In genomic region chrX:48636776-48637175, GRCh38 we compare ENCODE assay signal across 25 cellular contexts. TPM values are rescaled to one million over a fixed set of nuclear protein-coding genes. Genes with fewer than 3 reads are reported as not detected.
A peak's percentile ranks its signal among the peaks of the same experiment; 100 is the strongest.
DNase-seq lines count a peak whose midpoint lies in the region; ATAC-seq, FAIRE-seq and TF ChIP-seq lines count a peak whose summit lies in the region.
"Had no signal": no experiment of that assay in that cellular context is flagged by ENCODE, and none has a peak within 500 bp of the region (broad histone marks: within the 10 kb centered on the region; RNA-seq: fewer than 3 reads in every experiment).

No MANE protein-coding gene starts in this region.

- no peak overlapping the region for H3K27ac ChIP-seq in A549
- no peak overlapping the region for H3K27ac ChIP-seq in MM.1S (ENCODE audit: low read length)
- H3K27ac ChIP-seq in neuronal stem cell (replicated peaks; ENCODE audit: low read length), result no peak overlapping the region
- no peak overlapping the region for H3K27ac ChIP-seq in CD4-positive, alpha-beta T cell (ENCODE audit: low read depth, low read length)

- no peak overlapping the region for H3K9ac ChIP-seq in MM.1S (ENCODE audit: low read length)
- H3K9ac ChIP-seq in neuronal stem cell (ENCODE audit: low read depth, low read length, poor library complexity), result no peak overlapping the region

- H2BK12ac ChIP-seq in neuronal stem cell (ENCODE audit: low read length), result no peak overlapping the region

- no peaks in the 10 kb centered on the region; the same call in 1 of the 2 replicates for H3F3A ChIP-seq in MM.1S (ENCODE audit: insufficient read depth, low read length)

- no peak overlapping the region for H3K23ac ChIP-seq in neuronal stem cell (ENCODE audit: low read depth, low read length, poor library complexity)

- H3K79me1 ChIP-seq in neuronal stem cell (ENCODE audit: low read depth, low read length), result no peaks in the 10 kb centered on the region

- no peak overlapping the region for H3K4ac ChIP-seq in neuronal stem cell (ENCODE audit: low read length)

- no peak overlapping the region for H2AK5ac ChIP-seq in neuronal stem cell (ENCODE audit: low read depth, low read length)

- H3K9me3 ChIP-seq in A549 (no peaks in the 10 kb centered on the region), MM.1S (replicated peaks; ENCODE audit: insufficient read depth, low read length) (no peaks in the 10 kb centered on the region), neuronal stem cell (replicated peaks in 1 of 2; ENCODE audit: control insufficient read depth in 2 of 2, insufficient read depth in 1 of 2, low read depth in 1 of 2, low read length in 2 of 2) (no peaks in the 10 kb centered on the region)
- H3K9me3 ChIP-seq in CD4-positive, alpha-beta T cell (ENCODE audit: control insufficient read depth, low read length), result no peaks in the 10 kb centered on the region
- H3K9me3 ChIP-seq: Caco-2 had no signal

- peak; percentile 13 for FAIRE-seq in A549 (lab: Jason Lieb, UNC)
- FAIRE-seq: GM12878 had no signal

- TF ChIP-seq RAD21 in A549 (conservative IDR thresholded peaks at IDR 0.05 in 1 of 2, IDR thresholded peaks at IDR 0.05 in 1 of 2), result no peak

- H3K36me3 Mint-ChIP-seq in CD4-positive, alpha-beta T cell (ENCODE audit: low read depth), result no peaks in the 10 kb centered on the region
- H3K36me3 Mint-ChIP-seq: CD8-positive, alpha-beta T cell; IgD-negative memory B cell had no signal

- H3K9me2 ChIP-seq in MM.1S (replicated peaks; ENCODE audit: insufficient read depth, low read length), result no peaks in the 10 kb centered on the region

- H3K4me1 ChIP-seq in A549 (peaks cover 3% of the 10 kb centered on the region; the same call in 1 of the 3 replicates), MM.1S (ENCODE audit: low read length) (peaks cover 13% of the 10 kb centered on the region), neuronal stem cell (ENCODE audit: control insufficient read depth in 2 of 2, insufficient read depth in 1 of 2, low read depth in 1 of 2, low read length in 2 of 2) (no peaks in the 10 kb centered on the region)

- TF ChIP-seq CTCF in A549 (IDR thresholded peaks at IDR 0.05), result no peak
- no peak for TF ChIP-seq CTCF in MM.1S (IDR thresholded peaks at IDR 0.05; ENCODE audit: low read length)
- no peak for TF ChIP-seq CTCF in CD4-positive, alpha-beta T cell (IDR thresholded peaks at IDR 0.05)

- no peaks in the 10 kb centered on the region for H4K20me1 ChIP-seq in MM.1S (ENCODE audit: insufficient read depth, low read length)

- no peak for DNase-seq in A549 (ENCODE audit: low read depth in 1 of 2, low spot score in 1 of 2)
- DNase-seq in MM.1S, result no peak
- DNase-seq in OCI-M1 (lab: John Stamatoyannopoulos, UW), result peak; percentile 63
- DNase-seq in neuronal stem cell (ENCODE audit: low spot score), result no peak
- no peak for DNase-seq in CD4-positive, alpha-beta T cell
- DNase-seq in hippocampal formation (lab: John Stamatoyannopoulos, UW), result no peak
- DNase-seq: C1 segment of cervical spinal cord; Caco-2; CD8-positive, alpha-beta T cell; DMS79; EL; GDM1; GOT3; HFFc6; Karpas-422; NCI-H2029; NCI-H446 treated with DMSO at 0.1 percent for 48 hours; NCI-H526; NCI-H82 had no signal

- H4K91ac ChIP-seq in neuronal stem cell (ENCODE audit: low read depth, low read length, poor library complexity), result no peak overlapping the region

- no peak for ATAC-seq in A549
- ATAC-seq in HG03095 (IDR thresholded peaks at IDR 0.05; ENCODE audit: unreplicated experiment), result no peak
- ATAC-seq in CD4-positive, alpha-beta T cell (ENCODE audit: poor library complexity), result no peak
- ATAC-seq: CD8-positive, alpha-beta T cell; GM12878; SK-N-SH treated with all-trans-retinoic acid at 6 μM for 48 hours had no signal

- CTCF ChIA-PET in A549 (lab: Yijun Ruan, JAX), result no interaction called here
- CTCF ChIA-PET in CD4-positive, alpha-beta T cell (lab: Charles Lee), result no interaction called here

- H3K27me3 ChIP-seq in MM.1S (replicated peaks; ENCODE audit: insufficient read depth, low read length) (no peaks in the 10 kb centered on the region), neuronal stem cell (ENCODE audit: control insufficient read depth in 3 of 3, insufficient read depth in 3 of 3, low read depth in 1 of 3, low read length in 3 of 3) (no peaks in the 10 kb centered on the region)
- H3K27me3 ChIP-seq in CD4-positive, alpha-beta T cell (ENCODE audit: control insufficient read depth, insufficient read depth, low read length), result no peaks in the 10 kb centered on the region

- no peak for TF ChIP-seq POLR2A in A549 (IDR thresholded peaks at IDR 0.05; ENCODE audit: low read length)

- H4K8ac ChIP-seq in neuronal stem cell (ENCODE audit: low read depth, low read length), result no peak overlapping the region

- no peaks in the 10 kb centered on the region for H3K36me3 ChIP-seq in MM.1S (replicated peaks; ENCODE audit: insufficient read depth, low read length)
- no peaks in the 10 kb centered on the region for H3K36me3 ChIP-seq in neuronal stem cell (replicated peaks in 1 of 2; ENCODE audit: control insufficient read depth in 2 of 2, insufficient read depth in 2 of 2, low read length in 2 of 2)
- H3K36me3 ChIP-seq: HAP-1 had no signal

- 0 out of 2 replicates have a peak overlapping the region, but pooled peaks have one; percentile 27 for H2AFZ ChIP-seq in MM.1S (ENCODE audit: low read length)
- peak overlapping the region; percentile 19 for H2AFZ ChIP-seq in neuronal stem cell (ENCODE audit: low read length)

- intact Hi-C loops in CD4-positive, alpha-beta T cell (cut with DNase I, micrococcal nuclease), result loop anchor here in 1 of 2 experiments (10.0 kb wide), 1 partner anchor 1688 kb away; no protein-coding TSS in a partner anchor

- H2BK120ac ChIP-seq in neuronal stem cell (ENCODE audit: low read depth, low read length), result no peak overlapping the region

- H3K9me3 Mint-ChIP-seq in CD4-positive, alpha-beta T cell, result no peaks in the 10 kb centered on the region
- H3K9me3 Mint-ChIP-seq: CD8-positive, alpha-beta T cell; HFFc6; IgD-negative memory B cell had no signal

- H2BK5ac ChIP-seq in neuronal stem cell (ENCODE audit: low read length), result no peak overlapping the region

- TF ChIP-seq EP300 in A549 (IDR thresholded peaks at IDR 0.05), result no peak

- peaks cover 4% of the 10 kb centered on the region for H3K4me1 Mint-ChIP-seq in CD4-positive, alpha-beta T cell (ENCODE audit: low read depth)

- no peak overlapping the region for H3K4me3 Mint-ChIP-seq in CD4-positive, alpha-beta T cell
- H3K4me3 Mint-ChIP-seq: CD8-positive, alpha-beta T cell; HFFc6; IgD-negative memory B cell had no signal

- H3K27me3 Mint-ChIP-seq in CD4-positive, alpha-beta T cell, result no peaks in the 10 kb centered on the region
- H3K27me3 Mint-ChIP-seq: IgD-negative memory B cell had no signal

- H3K18ac ChIP-seq in neuronal stem cell (ENCODE audit: low read length), result no peak overlapping the region

- H3K14ac ChIP-seq in neuronal stem cell (ENCODE audit: low read length), result no peak overlapping the region

- H3K4me2 ChIP-seq in A549 (0 out of 3 replicates have a peak overlapping the region, but pooled peaks have one; percentile 28), MM.1S (ENCODE audit: low read depth, low read length) (no peak overlapping the region), neuronal stem cell (ENCODE audit: insufficient read depth, low read length, poor library complexity, severe bottlenecking) (no peak overlapping the region)

- 10% methylated on average over 2 of the region's 2 CpGs for whole genome bisulfite sequencing in A549 (ENCODE audit: missing lambda C conversion rate)
- WGBS in neuronal stem cell (ENCODE audit: extremely low coverage in 2 of 2, insufficient read length in 2 of 2, insufficient replicate concordance in 1 of 2), 2 donors, result no CpG with 5 or more reads among the region's 2 CpGs

- POLR2A ChIA-PET in A549 (lab: Yijun Ruan, JAX), result no interaction called here
- POLR2A ChIA-PET in CD4-positive, alpha-beta T cell (lab: Charles Lee), result interaction anchor here (0.7 kb wide), 1 partner anchor 319 kb away, joined by 3 read pairs; no protein-coding TSS in a partner anchor

- no peak overlapping the region for H3K27ac Mint-ChIP-seq in CD4-positive, alpha-beta T cell
- H3K27ac Mint-ChIP-seq: CD8-positive, alpha-beta T cell; HFFc6; IgD-negative memory B cell had no signal

- H3K4me3 ChIP-seq in A549, result no peak overlapping the region
- H3K4me3 ChIP-seq in MM.1S (ENCODE audit: low read length), result no peak overlapping the region
- no peak overlapping the region for H3K4me3 ChIP-seq in neuronal stem cell (ENCODE audit: low read length in 2 of 2)
- H3K4me3 ChIP-seq: GM12878, HAP-1 had no signal

- no peaks in the 10 kb centered on the region for H3K79me2 ChIP-seq in MM.1S (ENCODE audit: low read length)

- H2BK15ac ChIP-seq in neuronal stem cell (ENCODE audit: low read length), result no peak overlapping the region

TF ChIP-seq in A549, 52 proteins besides CTCF, POLR2A, EP300 and RAD21 (continues in another document):
- TF ChIP-seq CHD2 (IDR thresholded peaks at IDR 0.05; ENCODE audit: low read length, partially characterized antibody) (no peak), BHLHE40 (IDR thresholded peaks at IDR 0.05; ENCODE audit: low read depth, low read length) (no peak), ESRRA (IDR thresholded peaks at IDR 0.05; ENCODE audit: borderline replicate concordance, low read length) (no peak), HOXB5 (CRISPR knock-in tag; IDR thresholded peaks at IDR 0.05) (no peak)

RNA-seq across cellular contexts. Expression of gene WDR13, which starts 39.5 kb away (rescaled TPM):
- 32.4 and 47.4 TPM in 2 replicates for polyA plus RNA-seq in A549 (2011; rRNA removed)
- polyA plus RNA-seq in A549 (2012; cell fraction: cytosol; rRNA removed), result 159 and 194 TPM in 2 replicates
- 477 and 479 TPM in 2 replicates for polyA plus RNA-seq in A549 (2012; cell fraction: nucleus; rRNA removed)
- 47.1 to 57.3 TPM (median 51.9 TPM) in 3 replicates for polyA plus RNA-seq in A549 (2017; fragmentation: RNase III; extraction: RNeasy Plus Mini Kit Qiagen cat#74134 plus additional on column Dnase treatment)
- 34.6 and 58.3 TPM in 2 replicates for polyA minus RNA-seq in A549 (2011; rRNA and poly(A)+ RNA removed)
- polyA plus RNA-seq in neuronal stem cell (2013, experiment 1 of 2), result 27.4 TPM
- polyA plus RNA-seq in neuronal stem cell (2013, experiment 2 of 2), result 25.9 TPM
- total RNA-seq in CD4-positive, alpha-beta T cell, result 10 to 100 TPM; 37.9 to 43.4 TPM

RNA-seq across cellular contexts. Expression of gene WAS, which starts 46.8 kb away (rescaled TPM):
- polyA plus RNA-seq in A549 (2011; rRNA removed) (0.05 and 0.09 TPM in 2 replicates), A549 (2017; fragmentation: RNase III; extraction: RNeasy Plus Mini Kit Qiagen cat#74134 plus additional on column Dnase treatment) (0.21 to 0.44 TPM (median 0.29 TPM) in 3 replicates)
- 0.16 and 0.17 TPM in 2 replicates for polyA plus RNA-seq in A549 (2012; cell fraction: cytosol; rRNA removed)
- 0.78 and 0.86 TPM in 2 replicates for polyA plus RNA-seq in A549 (2012; cell fraction: nucleus; rRNA removed)
- not detected in 2 replicates for polyA minus RNA-seq in A549 (2011; rRNA and poly(A)+ RNA removed)
- polyA plus RNA-seq in neuronal stem cell (2013, experiment 1 of 2), result 0.35 TPM
- 0.32 TPM for polyA plus RNA-seq in neuronal stem cell (2013, experiment 2 of 2)
- 10 to 100 TPM; 63.7 to 67.4 TPM for total RNA-seq in CD4-positive, alpha-beta T cell
- total RNA-seq: M059J had no signal

RNA-seq across cellular contexts. Expression of gene SUV39H1, which starts 59.8 kb away (rescaled TPM):
- polyA plus RNA-seq in A549 (2011; rRNA removed) (12.8 and 13.4 TPM in 2 replicates), A549 (2017; fragmentation: RNase III; extraction: RNeasy Plus Mini Kit Qiagen cat#74134 plus additional on column Dnase treatment) (19.9 to 20.3 TPM (median 20.0 TPM) in 3 replicates)
- polyA plus RNA-seq in A549 (2012; cell fraction: cytosol; rRNA removed), result 25.2 and 26.3 TPM in 2 replicates
- 64.5 and 69.9 TPM in 2 replicates for polyA plus RNA-seq in A549 (2012; cell fraction: nucleus; rRNA removed)
- 27.1 and 31.3 TPM in 2 replicates for polyA minus RNA-seq in A549 (2011; rRNA and poly(A)+ RNA removed)
- polyA plus RNA-seq in neuronal stem cell (2013, experiment 1 of 2), result 11.2 TPM
- 10.1 TPM for polyA plus RNA-seq in neuronal stem cell (2013, experiment 2 of 2)
- total RNA-seq in CD4-positive, alpha-beta T cell, result 1 to 10 TPM; 7.7 to 8.4 TPM
